Comparison of ENCODE assay signal across 8 cellular contexts in the genomic region with DNA sequence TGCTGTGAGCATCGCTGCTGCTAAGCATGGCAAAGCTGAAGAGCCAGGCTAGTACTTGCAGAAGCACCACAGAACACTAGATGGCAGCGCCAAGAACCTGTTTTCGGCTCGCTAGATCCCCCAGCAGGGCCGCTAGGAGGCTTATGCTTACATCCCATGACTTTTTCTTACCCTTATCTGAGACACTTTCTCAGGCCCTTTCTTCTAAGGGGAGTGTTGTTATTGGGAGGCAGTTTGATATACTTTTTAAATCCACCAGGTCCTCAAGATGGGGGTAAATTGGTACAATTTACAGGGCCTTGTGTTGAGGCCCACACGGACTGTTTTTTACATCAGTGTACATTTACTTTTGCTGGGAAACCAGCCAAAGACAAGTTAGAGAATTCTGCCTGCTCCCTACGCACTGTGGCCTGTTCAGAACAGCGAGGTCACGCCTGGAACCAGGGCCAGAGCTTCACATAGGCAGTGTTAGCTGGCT. TPM values are rescaled to one million over a fixed set of nuclear protein-coding genes. Genes with fewer than 3 reads are reported as not detected.
A peak's percentile ranks its signal among the peaks of the same experiment; 100 is the strongest.
DNase-seq lines count a peak whose midpoint lies in the region; ATAC-seq and TF ChIP-seq lines count a peak whose summit lies in the region.

No MANE protein-coding gene starts in this region.

- no peak overlapping the region for H2AFZ ChIP-seq in OCI-LY1 (ENCODE audit: low read length)

- POLR2A ChIA-PET in CD8-positive, alpha-beta T cell (lab: Charles Lee): no interaction called here

- no peak overlapping the region for H3K27ac Mint-ChIP-seq in CD8-positive, alpha-beta T cell

- peaks cover 4% of the 10 kb centered on the region for H3K27me3 Mint-ChIP-seq in CD8-positive, alpha-beta T cell (ENCODE audit: low read depth)
- H3K27me3 Mint-ChIP-seq in activated T-cell treated with anti-CD3 and anti-CD28 coated beads, Interleukin-2, amount 50 U/mL, for 4 hours (ENCODE audit: low read depth): peaks cover 5% of the 10 kb centered on the region

- no peaks in the 10 kb centered on the region for H3K4me1 ChIP-seq in CD8-positive, alpha-beta T cell (ENCODE audit: insufficient read depth, low read length)
- H3K4me1 ChIP-seq in OCI-LY1 (ENCODE audit: insufficient read depth, low read length, severe bottlenecking) (no peaks in the 10 kb centered on the region), transverse colon (peaks cover 0 to 18% (median 6%) of the 10 kb centered on the region in 4 donors)

- H3K4me2 ChIP-seq in OCI-LY1 (ENCODE audit: low read length): no peak overlapping the region

- no peaks in the 10 kb centered on the region for H3K36me3 ChIP-seq in CD8-positive, alpha-beta T cell (ENCODE audit: insufficient read depth, low read length)
- H3K36me3 ChIP-seq in OCI-LY1 (ENCODE audit: insufficient read depth, low read length) (no peaks in the 10 kb centered on the region), transverse colon (no peaks in the 10 kb centered on the region)

- H4K20me1 ChIP-seq in OCI-LY1 (ENCODE audit: insufficient read depth, low read length): no peaks in the 10 kb centered on the region

- TF ChIP-seq CTCF in CD8-positive, alpha-beta T cell (IDR thresholded peaks at IDR 0.05): peak; percentile 68
- TF ChIP-seq CTCF in OCI-LY1 (IDR thresholded peaks at IDR 0.05; ENCODE audit: low read length) (peak; percentile 92), fibroblast of villous mesenchyme (IDR thresholded peaks at IDR 0.05; ENCODE audit: insufficient read depth, low read depth, low read length) (peak; percentile 90), omental fat pad (IDR thresholded peaks at IDR 0.05) (peak in 1 of 3 donors; percentile 22), transverse colon (IDR thresholded peaks at IDR 0.05) (peak; percentile 66 to 82 (median 74))

- CTCF ChIA-PET in CD8-positive, alpha-beta T cell (lab: Charles Lee): interaction anchor here (0.6 to 4.1 kb wide), 14 partner anchors 9 to 217 kb away, joined by 3 to 14 read pairs (median 6); partner anchors contain the start of gene OR52N2

- no peaks in the 10 kb centered on the region for H3K36me3 Mint-ChIP-seq in CD8-positive, alpha-beta T cell
- H3K36me3 Mint-ChIP-seq in activated T-cell treated with anti-CD3 and anti-CD28 coated beads, Interleukin-2, amount 50 U/mL, for 4 hours (ENCODE audit: insufficient read depth): no peaks in the 10 kb centered on the region

- H3K4me1 Mint-ChIP-seq in CD8-positive, alpha-beta T cell (ENCODE audit: low read depth): peaks cover 4% of the 10 kb centered on the region
- peaks cover 3% of the 10 kb centered on the region for H3K4me1 Mint-ChIP-seq in activated T-cell treated with anti-CD3 and anti-CD28 coated beads, Interleukin-2, amount 50 U/mL, for 4 hours (ENCODE audit: low read depth)

- no peak overlapping the region for H3K9ac ChIP-seq in OCI-LY1 (ENCODE audit: low read length)

- H3F3A ChIP-seq in OCI-LY1 (ENCODE audit: insufficient read depth, low read length): no peaks in the 10 kb centered on the region

- peak; percentile 10 to 67 (median 52) for DNase-seq in CD8-positive, alpha-beta T cell
- DNase-seq in activated T-cell treated with anti-CD3 and anti-CD28 coated beads, Interleukin-2, amount 50 U/mL, for 4 hours: peak; percentile 48
- DNase-seq in fibroblast of villous mesenchyme (ENCODE audit: low read depth) (peak; percentile 93), omental fat pad (ENCODE audit: low spot score) (no peak), transverse colon (peak; percentile 73)

- TF ChIP-seq POLR2A in transverse colon (IDR thresholded peaks at IDR 0.05): no peak

- no peak overlapping the region for H3K4me3 ChIP-seq in CD8-positive, alpha-beta T cell (ENCODE audit: low read depth, low read length)
- H3K4me3 ChIP-seq in OCI-LY1 (ENCODE audit: low read depth, low read length, poor library complexity, severe bottlenecking) (no peak overlapping the region), fibroblast of villous mesenchyme (ENCODE audit: low read depth, low read length) (no peak overlapping the region), transverse colon (no peak overlapping the region)

- H3K9me2 ChIP-seq in OCI-LY1 (ENCODE audit: low read depth, low read length): no peaks in the 10 kb centered on the region

- TF ChIP-seq EP300 in transverse colon (IDR thresholded peaks at IDR 0.05; ENCODE audit: low read depth): no peak

- H3K4me3 Mint-ChIP-seq in CD8-positive, alpha-beta T cell: no peak overlapping the region
- H3K4me3 Mint-ChIP-seq in activated T-cell treated with anti-CD3 and anti-CD28 coated beads, Interleukin-2, amount 50 U/mL, for 4 hours: no peak overlapping the region

- no peaks in the 10 kb centered on the region for H3K79me2 ChIP-seq in OCI-LY1 (ENCODE audit: insufficient read depth, low read length)

- H3K27ac ChIP-seq in CD8-positive, alpha-beta T cell (ENCODE audit: low read depth, low read length): no peak overlapping the region
- H3K27ac ChIP-seq in OCI-LY1 (ENCODE audit: low read depth, low read length, poor library complexity, severe bottlenecking): no peak overlapping the region
- peak overlapping the region; percentile 44 to 65 (median 56) for H3K27ac ChIP-seq in transverse colon

- H3K9me3 ChIP-seq in CD8-positive, alpha-beta T cell (ENCODE audit: low read length): no peaks in the 10 kb centered on the region
- H3K9me3 ChIP-seq in OCI-LY1 (ENCODE audit: low read length) (no peaks in the 10 kb centered on the region), transverse colon (no peaks in the 10 kb centered on the region)

- in situ Hi-C loops in transverse colon (cut with MboI; ENCODE audit: low pct_ligation_motif_present in 1 of 4, low pct_unique_long_range_greater_than_20kb in 1 of 4, low sequenced_read_pairs in 3 of 4): loop anchor here in 2 of 4 donors (25.0 kb wide), 1 partner anchor 212 kb away; the partner anchor contains the start of gene OR52N2 (in 2 of the 2)

- no peaks in the 10 kb centered on the region for H3K9me3 Mint-ChIP-seq in CD8-positive, alpha-beta T cell
- no peaks in the 10 kb centered on the region for H3K9me3 Mint-ChIP-seq in activated T-cell treated with anti-CD3 and anti-CD28 coated beads, Interleukin-2, amount 50 U/mL, for 4 hours

- no peaks in the 10 kb centered on the region for H3K27me3 ChIP-seq in CD8-positive, alpha-beta T cell (ENCODE audit: insufficient read depth, low read length)
- no peaks in the 10 kb centered on the region for H3K27me3 ChIP-seq in OCI-LY1 (ENCODE audit: insufficient read depth, low read length)
- no peaks in the 10 kb centered on the region for H3K27me3 ChIP-seq in transverse colon

- intact Hi-C loops in CD8-positive, alpha-beta T cell (cut with DNase I, micrococcal nuclease): loop anchor here (1.0 to 2.0 kb wide), 4 partner anchors 112 to 208 kb away; partner anchors contain the start of gene OR52N2 (in 2 of the 2)
- intact Hi-C loops in transverse colon (cut with DNase I; ENCODE audit: low total_unique reads): no loop called here

- WGBS in transverse colon (ENCODE audit: low coverage in 1 of 2), 2 donors: 9 to 35% methylated on average over 5 to 9 of the region's 9 CpGs

- ATAC-seq in CD8-positive, alpha-beta T cell: peak; percentile 89
- peak; percentile 80 for ATAC-seq in GM19035 (IDR thresholded peaks at IDR 0.05; ENCODE audit: unreplicated experiment)
- peak; percentile 76 for ATAC-seq in HG03139 (IDR thresholded peaks at IDR 0.05; ENCODE audit: unreplicated experiment)
- peak; percentile 83 to 90 for ATAC-seq in activated T-cell treated with anti-CD3 and anti-CD28 coated beads, Interleukin-2, amount 50 U/mL, for 4 hours
- peak; percentile 60 for ATAC-seq in omental fat pad (ENCODE audit: low FRiP score)

RNA-seq across cellular contexts. Expression of gene TRIM6, which starts 4.0 kb away (rescaled TPM):
- total RNA-seq in CD8-positive, alpha-beta T cell: not detected
- total RNA-seq in activated T-cell treated with anti-CD3 and anti-CD28 coated beads, Interleukin-2, amount 50 U/mL, for 4 hours: under 1 TPM in 2 of 3 donors, not detected in 1; 0.14 to 0.30 TPM
- total RNA-seq in fibroblast of villous mesenchyme: 6.1 and 6.5 TPM in 2 replicates
- 1 to 10 TPM; 1.9 to 3.3 (median 2.8) TPM for total RNA-seq in omental fat pad
- total RNA-seq in transverse colon: 1 to 10 TPM in 1 of 4 donors, under 1 TPM in 1, not detected in 2; 0.79 to 1.4 TPM

RNA-seq across cellular contexts. Expression of gene OR52B6, which starts 19.7 kb away (rescaled TPM):
- not detected for total RNA-seq in CD8-positive, alpha-beta T cell
- total RNA-seq in activated T-cell treated with anti-CD3 and anti-CD28 coated beads, Interleukin-2, amount 50 U/mL, for 4 hours: not detected
- total RNA-seq in fibroblast of villous mesenchyme (not detected in 2 replicates), omental fat pad (not detected), transverse colon (not detected)

RNA-seq across cellular contexts. Expression of gene TRIM34, which starts 24.4 kb away (rescaled TPM):
- total RNA-seq in CD8-positive, alpha-beta T cell: 1 to 10 TPM; 2.8 to 2.9 TPM
- 1 to 10 TPM; 1.2 to 2.4 (median 1.6) TPM for total RNA-seq in activated T-cell treated with anti-CD3 and anti-CD28 coated beads, Interleukin-2, amount 50 U/mL, for 4 hours
- total RNA-seq in fibroblast of villous mesenchyme (7.1 and 10.4 TPM in 2 replicates), omental fat pad (1 to 10 TPM; 3.7 to 9.6 (median 6.6) TPM), transverse colon (1 to 10 TPM; 1.5 to 9.8 (median 7.1) TPM)

RNA-seq across cellular contexts. Expression of gene OR52H1, which starts 52.1 kb away (rescaled TPM):
- total RNA-seq in CD8-positive, alpha-beta T cell: not detected
- total RNA-seq in activated T-cell treated with anti-CD3 and anti-CD28 coated beads, Interleukin-2, amount 50 U/mL, for 4 hours: not detected
- total RNA-seq in fibroblast of villous mesenchyme (0.32 and 0.86 TPM in 2 replicates), omental fat pad (1 to 10 TPM in 1 of 4 donors, under 1 TPM in 1, not detected in 2; 0.48 to 1.8 TPM), transverse colon (under 1 TPM in 1 of 4 donors, not detected in 3; 0.79 TPM)

Comparison
In these comparisons a context has a peak if more than half of its experiments do, and no peak if none do; other contexts are left out.
1. H3K27ac ChIP-seq: peak in transverse colon (4 of 4); none in CD8-positive, alpha-beta T cell (single experiment) and OCI-LY1 (single experiment).
2. Peak in every context shown above with its lines, with median percentiles within 50 percentile points of each other: ATAC-seq.